ENCODE assay signal across 8 cellular contexts in genomic region chr2:197453123-197453913, GRCh38.
DNase-seq lines count a peak whose midpoint lies in the region; ATAC-seq and FAIRE-seq lines count a peak whose summit lies in the region.

Gene COQ10B, plus strand, starts transcription at chr2:197453552. Its CDS starts 9 bp downstream, at chr2:197453561.

- DNase-seq in AG20443 (ENCODE audit: low spot score) (peak; percentile 98), NCI-H446 treated with DMSO at 0.1 percent for 48 hours (lab: John Stamatoyannopoulos, UW) (peak; percentile 99), cerebellar cortex (ENCODE audit: low spot score) (peak; percentile 100)
- peak; percentile 95 for DNase-seq in stimulated activated CD4-positive, alpha-beta T cell treated with anti-CD3 and anti-CD28 coated beads, Interleukin-12 subunit alpha, Interleukin-12 subunit beta, amount 100 ng/mL, for 4 hours

- ATAC-seq in GM19035 (IDR thresholded peaks at IDR 0.05; ENCODE audit: unreplicated experiment): peak; percentile 94
- peak; percentile 93 for ATAC-seq in HG03354 (IDR thresholded peaks at IDR 0.05; ENCODE audit: poor library complexity, severe bottlenecking, unreplicated experiment)
- peak; percentile 92 for ATAC-seq in activated CD4-positive, CD25-positive, alpha-beta regulatory T cell treated with anti-CD3 and anti-CD28 coated beads, Interleukin-2, amount 50 U/mL, for 24 hours

- peak; percentile 66 for FAIRE-seq in islet of Langerhans (lab: Jason Lieb, UNC)

Comparison
In these comparisons a context has a peak if more than half of its experiments do, and no peak if none do; other contexts are left out.
1. Peak in every context shown above with its lines: DNase-seq and ATAC-seq.